ENCODE assay signal across 14 cellular contexts in the genomic region with DNA sequence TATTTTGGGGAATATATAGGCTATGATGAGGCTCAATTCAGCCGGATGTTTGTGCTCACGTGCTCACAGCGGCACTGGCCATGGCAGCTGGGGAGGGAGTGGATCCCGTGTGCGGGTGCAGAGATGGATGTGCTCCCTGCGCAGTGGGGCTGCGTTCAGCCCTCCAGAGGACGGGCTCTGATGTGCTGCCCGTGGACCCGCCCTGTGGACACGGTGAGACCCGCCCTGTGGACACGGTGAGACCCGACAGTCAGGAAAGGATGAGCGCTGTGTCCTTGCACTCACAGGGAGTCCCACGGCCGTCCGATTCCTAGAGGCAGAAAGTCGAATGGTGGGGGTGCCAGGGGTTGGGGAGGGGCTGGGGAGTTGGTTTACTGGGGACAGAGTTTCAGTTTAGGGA.
DNase-seq lines count a peak whose midpoint lies in the region; ATAC-seq and TF ChIP-seq lines count a peak whose summit lies in the region.
"Had no signal": no experiment of that assay in that cellular context is flagged by ENCODE, and none has a peak within 500 bp of the region (broad histone marks: within the 10 kb centered on the region; RNA-seq: fewer than 3 reads in every experiment).

No MANE protein-coding gene starts in this region.

- H2AFZ ChIP-seq in neuronal stem cell (ENCODE audit: low read length), result no peak overlapping the region
- H2AFZ ChIP-seq: GM23338 had no signal

- H3K4me3 Mint-ChIP-seq in chondrocyte (ENCODE audit: unreplicated experiment), result no peak overlapping the region
- H3K4me3 Mint-ChIP-seq: CD4-positive, alpha-beta T cell; GM23338 had no signal

- peak overlapping the region; percentile 75 for H2BK15ac ChIP-seq in neuronal stem cell (ENCODE audit: low read length)

- H3K36me3 ChIP-seq in left ventricle myocardium inferior (peaks cover 9% of the 10 kb centered on the region), heart right ventricle (peaks cover 0 to 16% (median 0%) of the 10 kb centered on the region in 9 donors), RWPE2 (ENCODE audit: low read depth) (no peaks in the 10 kb centered on the region), neuronal stem cell (replicated peaks in 1 of 2; ENCODE audit: control insufficient read depth in 2 of 2, insufficient read depth in 2 of 2, low read length in 2 of 2) (peaks cover 2 to 3% of the 10 kb centered on the region in 2 donors)

- peak overlapping the region; percentile 71 for H3K14ac ChIP-seq in neuronal stem cell (ENCODE audit: low read length)

- peak overlapping the region; percentile 96 for H3K23ac ChIP-seq in neuronal stem cell (ENCODE audit: low read depth, low read length, poor library complexity)

- H3K9ac ChIP-seq in neuronal stem cell (ENCODE audit: low read depth, low read length, poor library complexity), result no peak overlapping the region

- H3K27me3 Mint-ChIP-seq in chondrocyte (ENCODE audit: low read depth), result no peaks in the 10 kb centered on the region
- H3K27me3 Mint-ChIP-seq: CD4-positive, alpha-beta T cell had no signal

- intact Hi-C loops in left ventricle myocardium inferior (cut with micrococcal nuclease) (no loop called here), heart right ventricle (cut with DNase I) (no loop called here)

- peak overlapping the region; percentile 71 for H3K18ac ChIP-seq in neuronal stem cell (ENCODE audit: low read length)

- H3K9me3 ChIP-seq in left ventricle myocardium inferior (replicated peaks) (no peaks in the 10 kb centered on the region), heart right ventricle (no peaks in the 10 kb centered on the region), RWPE2 (ENCODE audit: severe bottlenecking) (no peaks in the 10 kb centered on the region), neuronal stem cell (replicated peaks in 1 of 2; ENCODE audit: control insufficient read depth in 2 of 2, insufficient read depth in 1 of 2, low read depth in 1 of 2, low read length in 2 of 2) (peaks cover 0 to under 1% of the 10 kb centered on the region in 2 donors)
- H3K9me3 ChIP-seq: BLaER1 treated with 17β-estradiol and CSF1 and Interleukin-3, amounts not matched to agents 10 nM and 100 nM had no signal

- DNase-seq in left ventricle myocardium inferior (peak; percentile 7), heart right ventricle (no peak), RWPE2 (ENCODE audit: low spot score) (peak; percentile 58), chondrocyte (ENCODE audit: low spot score) (peak; percentile 84), neuronal stem cell (ENCODE audit: low spot score) (no peak), GDM1 (lab: John Stamatoyannopoulos, UW) (no peak)
- DNase-seq: ACHN; Calu3; CD4-positive, alpha-beta T cell; DMS 273 treated with DMSO at 0.1 percent for 48 hours had no signal

- H3K27me3 ChIP-seq in left ventricle myocardium inferior (ENCODE audit: low read depth) (no peaks in the 10 kb centered on the region), heart right ventricle (no peaks in the 10 kb centered on the region), RWPE2 (ENCODE audit: insufficient read depth, poor library complexity, severe bottlenecking) (no peaks in the 10 kb centered on the region), neuronal stem cell (ENCODE audit: control insufficient read depth in 3 of 3, insufficient read depth in 3 of 3, low read depth in 1 of 3, low read length in 3 of 3) (no peaks in the 10 kb centered on the region)

- H3K4ac ChIP-seq in neuronal stem cell (ENCODE audit: low read length), result no peak overlapping the region

- H4K91ac ChIP-seq in neuronal stem cell (ENCODE audit: low read depth, low read length, poor library complexity), result no peak overlapping the region

- H3K9me3 Mint-ChIP-seq in chondrocyte (ENCODE audit: low read depth), result no peaks in the 10 kb centered on the region
- H3K9me3 Mint-ChIP-seq: CD4-positive, alpha-beta T cell; GM23338 had no signal

- H3K4me1 ChIP-seq in left ventricle myocardium inferior (peaks cover 18% of the 10 kb centered on the region), heart right ventricle (peaks cover 0 to 16% (median 9%) of the 10 kb centered on the region in 9 donors), RWPE2 (ENCODE audit: insufficient read depth, poor library complexity, severe bottlenecking) (no peaks in the 10 kb centered on the region), neuronal stem cell (ENCODE audit: control insufficient read depth in 2 of 2, insufficient read depth in 1 of 2, low read depth in 1 of 2, low read length in 2 of 2) (peaks cover 0 to 6% of the 10 kb centered on the region in 2 donors)

- H3K27ac ChIP-seq in left ventricle myocardium inferior (replicated peaks) (no peak overlapping the region), heart right ventricle (no peak overlapping the region), RWPE2 (ENCODE audit: poor library complexity, severe bottlenecking) (no peak overlapping the region), neuronal stem cell (replicated peaks; ENCODE audit: low read length) (no peak overlapping the region)
- H3K27ac ChIP-seq: BLaER1 treated with 17β-estradiol and CSF1 and Interleukin-3, amounts not matched to agents 10 nM and 100 nM had no signal

- H3K4me1 Mint-ChIP-seq in chondrocyte (ENCODE audit: low read depth), result peaks cover 9% of the 10 kb centered on the region
- H3K4me1 Mint-ChIP-seq: GM23338 had no signal

- peak overlapping the region; percentile 55 for H2BK5ac ChIP-seq in neuronal stem cell (ENCODE audit: low read length)

- H3K4me3 ChIP-seq in left ventricle myocardium inferior (no peak overlapping the region), heart right ventricle (no peak overlapping the region), RWPE2 (ENCODE audit: severe bottlenecking) (no peak overlapping the region), neuronal stem cell (ENCODE audit: low read length in 2 of 2) (no peak overlapping the region)
- H3K4me3 ChIP-seq: BLaER1 treated with 17β-estradiol and CSF1 and Interleukin-3, amounts not matched to agents 10 nM and 100 nM; GM12878; GM23338 had no signal

- H4K8ac ChIP-seq in neuronal stem cell (ENCODE audit: low read depth, low read length), result no peak overlapping the region

- no peak overlapping the region for H2BK120ac ChIP-seq in neuronal stem cell (ENCODE audit: low read depth, low read length)

- TF ChIP-seq CTCF in left ventricle myocardium inferior (IDR thresholded peaks at IDR 0.05; ENCODE audit: borderline replicate concordance), result no peak
- TF ChIP-seq CTCF in heart right ventricle (IDR thresholded peaks at IDR 0.05), result no peak
- TF ChIP-seq CTCF in RWPE2 (IDR thresholded peaks at IDR 0.05; ENCODE audit: poor library complexity, severe bottlenecking), result no peak
- no peak for TF ChIP-seq CTCF in chondrocyte (IDR thresholded peaks at IDR 0.05)

- H3K27ac Mint-ChIP-seq in chondrocyte (ENCODE audit: unreplicated experiment), result no peak overlapping the region
- H3K27ac Mint-ChIP-seq: CD4-positive, alpha-beta T cell; GM23338 had no signal

- 94% methylated on average over 19 of the region's 19 CpGs for WGBS in heart right ventricle, 2 donors
- no CpG with 5 or more reads among the region's 19 CpGs for WGBS in neuronal stem cell (ENCODE audit: extremely low coverage in 2 of 2, insufficient read length in 2 of 2, insufficient replicate concordance in 1 of 2), 2 donors

- no peak overlapping the region for H2AK5ac ChIP-seq in neuronal stem cell (ENCODE audit: low read depth, low read length)

- no peak overlapping the region for H2BK12ac ChIP-seq in neuronal stem cell (ENCODE audit: low read length)

- no peaks in the 10 kb centered on the region for H3K79me1 ChIP-seq in neuronal stem cell (ENCODE audit: low read depth, low read length)

- H3K36me3 Mint-ChIP-seq in chondrocyte (ENCODE audit: low read depth), result no peaks in the 10 kb centered on the region

- H3K4me2 ChIP-seq in neuronal stem cell (ENCODE audit: insufficient read depth, low read length, poor library complexity, severe bottlenecking), result no peak overlapping the region
- H3K4me2 ChIP-seq: GM23338 had no signal

- ATAC-seq in heart right ventricle (no peak), RWPE2 (ENCODE audit: low read depth) (no peak), HG03039 (IDR thresholded peaks at IDR 0.05; ENCODE audit: unreplicated experiment) (no peak)
- ATAC-seq: GM12878 had no signal

Comparison
In these comparisons a context has a peak if more than half of its experiments do, and no peak if none do; other contexts are left out.
1. DNase-seq: peak in left ventricle myocardium inferior (single experiment), RWPE2 (single experiment) and chondrocyte (single experiment); none in heart right ventricle (0 of 2), neuronal stem cell (single experiment) and GDM1 (single experiment).